In genomic region chr11:2098691-2099522, GRCh38 we compare ENCODE assay signal across 1 cellular context.
TF ChIP-seq lines count a peak whose summit lies in the region.

No MANE protein-coding gene starts in this region.

TF ChIP-seq in HepG2, 621 proteins besides CTCF, POLR2A, EP300 and RAD21:
- TF ChIP-seq ZNF883 (CRISPR knock-in tag; IDR thresholded peaks at IDR 0.05; ENCODE audit: not compliant biosample characterization) (peak; percentile 5), ZSCAN21 (CRISPR knock-in tag; IDR thresholded peaks at IDR 0.05; ENCODE audit: borderline replicate concordance) (no peak), NFYB (CRISPR knock-in tag; IDR thresholded peaks at IDR 0.05) (no peak)
TF ChIP-seq in HepG2: peak in this region for 1.
